ENCODE assay signal across 21 cellular contexts in genomic region chr6:98653171-98653570, GRCh38.
"Had no signal": no experiment of that assay in that cellular context is flagged by ENCODE, and none has a peak within 500 bp of the region (broad histone marks: within the 10 kb centered on the region; RNA-seq: fewer than 3 reads in every experiment).

No MANE protein-coding gene starts in this region.

- H3K79me2 ChIP-seq: parathyroid adenoma had no signal

- H3K27me3 Mint-ChIP-seq: activated naive CD4-positive, alpha-beta T cell treated with anti-CD3 and anti-CD28 coated beads, Interleukin-2, amount 50 U/mL, for 24 hours; stimulated activated memory B cell treated with anti-CD40 and anti-IgM and Interleukin-4, amounts not matched to agents 10 μg/mL and 1 μg/mL and 100 μg/mL, for 72 hours; type B pancreatic cell had no signal

- H3K9me3 ChIP-seq: ascending aorta, colonic mucosa, lower lobe of right lung, sigmoid colon, spleen, testis had no signal

- H2AFZ ChIP-seq: parathyroid adenoma had no signal

- H3K36me3 ChIP-seq: ascending aorta, colonic mucosa, lower lobe of right lung, sigmoid colon, spleen had no signal

- H3K4me3 ChIP-seq: ascending aorta, colonic mucosa, lower lobe of right lung, sigmoid colon, spleen, testis had no signal

- H3K4me3 Mint-ChIP-seq: activated naive CD4-positive, alpha-beta T cell treated with anti-CD3 and anti-CD28 coated beads, Interleukin-2, amount 50 U/mL, for 24 hours; endodermal cell; nephron; stimulated activated memory B cell treated with anti-CD40 and anti-IgM and Interleukin-4, amounts not matched to agents 10 μg/mL and 1 μg/mL and 100 μg/mL, for 72 hours; T-helper 1 cell treated with Interleukin-12 subunit alpha and Interleukin-12 subunit beta and Interleukin-4 antibody, amounts not matched to agents 30 μg/mL and 1 μg/mL, for 36 hours; type B pancreatic cell had no signal

- H3K4me1 ChIP-seq: ascending aorta, colonic mucosa, lower lobe of right lung, parathyroid adenoma, sigmoid colon, spleen, testis had no signal

- H3K9me3 Mint-ChIP-seq: endodermal cell; nephron; stimulated activated memory B cell treated with anti-CD40 and anti-IgM and Interleukin-4, amounts not matched to agents 10 μg/mL and 1 μg/mL and 100 μg/mL, for 72 hours; T-helper 1 cell treated with Interleukin-12 subunit alpha and Interleukin-12 subunit beta and Interleukin-4 antibody, amounts not matched to agents 30 μg/mL and 1 μg/mL, for 36 hours; type B pancreatic cell had no signal

- H3K36me3 Mint-ChIP-seq: activated naive CD4-positive, alpha-beta T cell treated with anti-CD3 and anti-CD28 coated beads, Interleukin-2, amount 50 U/mL, for 24 hours; stimulated activated memory B cell treated with anti-CD40 and anti-IgM and Interleukin-4, amounts not matched to agents 10 μg/mL and 1 μg/mL and 100 μg/mL, for 72 hours; type B pancreatic cell had no signal

- DNase-seq: activated CD4-positive, CD25-positive, alpha-beta regulatory T cell treated with anti-CD3 and anti-CD28 coated beads, Interleukin-2, amount 50 U/mL, for 72 hours; activated gamma-delta T cell; caudate nucleus; colonic mucosa; endodermal cell; foreskin fibroblast; left cardiac atrium; lower lobe of right lung; sigmoid colon; spleen; stimulated activated CD4-positive, alpha-beta T cell treated with anti-CD3 and anti-CD28 coated beads, Interleukin-4, amount 100 ng/mL, for 4 hours; testis had no signal

- ATAC-seq: left cardiac atrium; lower lobe of right lung; stimulated activated memory B cell treated with anti-CD40 and anti-IgM and Interleukin-4, amounts not matched to agents 10 μg/mL and 1 μg/mL and 100 μg/mL, for 72 hours had no signal

- H3K27ac ChIP-seq: ascending aorta, colonic mucosa, epithelial cell of prostate, lower lobe of right lung, parathyroid adenoma, sigmoid colon, spleen, testis, VCaP had no signal

- H3K4me1 Mint-ChIP-seq: activated naive CD4-positive, alpha-beta T cell treated with anti-CD3 and anti-CD28 coated beads, Interleukin-2, amount 50 U/mL, for 24 hours; nephron; stimulated activated memory B cell treated with anti-CD40 and anti-IgM and Interleukin-4, amounts not matched to agents 10 μg/mL and 1 μg/mL and 100 μg/mL, for 72 hours had no signal

- H3K27me3 ChIP-seq: ascending aorta, colonic mucosa, sigmoid colon, spleen, testis had no signal

- H3K9ac ChIP-seq: parathyroid adenoma had no signal

- H3K27ac Mint-ChIP-seq: activated naive CD4-positive, alpha-beta T cell treated with anti-CD3 and anti-CD28 coated beads, Interleukin-2, amount 50 U/mL, for 24 hours; endodermal cell; nephron; stimulated activated memory B cell treated with anti-CD40 and anti-IgM and Interleukin-4, amounts not matched to agents 10 μg/mL and 1 μg/mL and 100 μg/mL, for 72 hours; T-helper 1 cell treated with Interleukin-12 subunit alpha and Interleukin-12 subunit beta and Interleukin-4 antibody, amounts not matched to agents 30 μg/mL and 1 μg/mL, for 36 hours; type B pancreatic cell had no signal
